Comparison of ENCODE assay signal across 21 cellular contexts in genomic region chr14:35016568-35016967, GRCh38. TPM values are rescaled to one million over a fixed set of nuclear protein-coding genes. Genes with fewer than 3 reads are reported as not detected.
DNase-seq lines count a peak whose midpoint lies in the region; ATAC-seq and TF ChIP-seq lines count a peak whose summit lies in the region.
"Had no signal": no experiment of that assay in that cellular context is flagged by ENCODE, and none has a peak within 500 bp of the region (broad histone marks: within the 10 kb centered on the region; RNA-seq: fewer than 3 reads in every experiment).

No MANE protein-coding gene starts in this region.

- no peak overlapping the region for H3K4me3 Mint-ChIP-seq in activated naive CD8-positive, alpha-beta T cell
- no peak overlapping the region for H3K4me3 Mint-ChIP-seq in activated naive CD8-positive, alpha-beta T cell treated with anti-CD3 and anti-CD28 coated beads for 36 hours
- no peak overlapping the region for H3K4me3 Mint-ChIP-seq in stimulated activated naive CD8-positive, alpha-beta T cell treated with anti-CD3 and anti-CD28 coated beads, Interleukin-15, Interleukin-2, amounts not matched to agents 100 ng/mL and 50 ng/mL, for 24 hours
- H3K4me3 Mint-ChIP-seq in central memory CD8-positive, alpha-beta T cell = no peak overlapping the region
- H3K4me3 Mint-ChIP-seq: CD14-positive monocyte; CD4-positive, alpha-beta T cell; GM23338; H9 had no signal

- H3K9me3 Mint-ChIP-seq in activated naive CD8-positive, alpha-beta T cell (ENCODE audit: low read depth) = no peaks in the 10 kb centered on the region
- H3K9me3 Mint-ChIP-seq in activated naive CD8-positive, alpha-beta T cell treated with anti-CD3 and anti-CD28 coated beads for 36 hours = no peaks in the 10 kb centered on the region
- no peaks in the 10 kb centered on the region for H3K9me3 Mint-ChIP-seq in stimulated activated naive CD8-positive, alpha-beta T cell treated with anti-CD3 and anti-CD28 coated beads, Interleukin-15, Interleukin-2, amounts not matched to agents 100 ng/mL and 50 ng/mL, for 24 hours
- H3K9me3 Mint-ChIP-seq in central memory CD8-positive, alpha-beta T cell = no peaks in the 10 kb centered on the region
- H3K9me3 Mint-ChIP-seq: CD4-positive, alpha-beta T cell; GM23338; H9 had no signal

- H3K4me1 Mint-ChIP-seq in activated naive CD8-positive, alpha-beta T cell (ENCODE audit: low read depth) = no peaks in the 10 kb centered on the region
- no peaks in the 10 kb centered on the region for H3K4me1 Mint-ChIP-seq in activated naive CD8-positive, alpha-beta T cell treated with anti-CD3 and anti-CD28 coated beads for 36 hours
- H3K4me1 Mint-ChIP-seq in stimulated activated naive CD8-positive, alpha-beta T cell treated with anti-CD3 and anti-CD28 coated beads, Interleukin-15, Interleukin-2, amounts not matched to agents 100 ng/mL and 50 ng/mL, for 24 hours (ENCODE audit: low read depth) = no peaks in the 10 kb centered on the region
- H3K4me1 Mint-ChIP-seq in central memory CD8-positive, alpha-beta T cell = no peaks in the 10 kb centered on the region
- H3K4me1 Mint-ChIP-seq: CD14-positive monocyte, GM23338, H9 had no signal

- ATAC-seq in stimulated activated naive CD8-positive, alpha-beta T cell treated with anti-CD3 and anti-CD28 coated beads, Interleukin-15, Interleukin-2, amounts not matched to agents 100 U/mL and 50 U/mL, for 24 hours = no peak
- ATAC-seq in central memory CD8-positive, alpha-beta T cell (replicated peaks; ENCODE audit: extremely low read depth, poor library complexity, severe bottlenecking) = no peak
- no peak for ATAC-seq in omental fat pad (ENCODE audit: low FRiP score)
- ATAC-seq: A549, GM23338, HCT116 had no signal

- TF ChIP-seq CTCF in omental fat pad (IDR thresholded peaks at IDR 0.05) = no peak

- no peak for DNase-seq in activated naive CD8-positive, alpha-beta T cell treated with anti-CD3 and anti-CD28 coated beads for 36 hours
- DNase-seq in stimulated activated naive CD8-positive, alpha-beta T cell treated with anti-CD3 and anti-CD28 coated beads, Interleukin-15, Interleukin-2, amounts not matched to agents 100 U/mL and 50 U/mL, for 24 hours = no peak
- no peak for DNase-seq in central memory CD8-positive, alpha-beta T cell (ENCODE audit: low spot score in 2 of 2)
- no peak for DNase-seq in omental fat pad (ENCODE audit: low spot score)
- DNase-seq: 8988T; ACHN; AML-193; BE2C; Calu3; CD4-positive, alpha-beta T cell; COR-L47; DMS53; DMS79 treated with DMSO at 0.1 percent for 48 hours; GF-D8; H9 had no signal

- H3K27ac Mint-ChIP-seq in activated naive CD8-positive, alpha-beta T cell = peak overlapping the region; percentile 47
- H3K27ac Mint-ChIP-seq in activated naive CD8-positive, alpha-beta T cell treated with anti-CD3 and anti-CD28 coated beads for 36 hours = no peak overlapping the region
- peak overlapping the region; percentile 2 for H3K27ac Mint-ChIP-seq in stimulated activated naive CD8-positive, alpha-beta T cell treated with anti-CD3 and anti-CD28 coated beads, Interleukin-15, Interleukin-2, amounts not matched to agents 100 ng/mL and 50 ng/mL, for 24 hours
- H3K27ac Mint-ChIP-seq in central memory CD8-positive, alpha-beta T cell (ENCODE audit: low read depth) = peak overlapping the region; percentile 0
- H3K27ac Mint-ChIP-seq: CD4-positive, alpha-beta T cell; GM23338; H9 had no signal

- no peaks in the 10 kb centered on the region for H3K27me3 Mint-ChIP-seq in activated naive CD8-positive, alpha-beta T cell
- no peaks in the 10 kb centered on the region for H3K27me3 Mint-ChIP-seq in activated naive CD8-positive, alpha-beta T cell treated with anti-CD3 and anti-CD28 coated beads for 36 hours
- H3K27me3 Mint-ChIP-seq in stimulated activated naive CD8-positive, alpha-beta T cell treated with anti-CD3 and anti-CD28 coated beads, Interleukin-15, Interleukin-2, amounts not matched to agents 100 ng/mL and 50 ng/mL, for 24 hours = no peaks in the 10 kb centered on the region
- no peaks in the 10 kb centered on the region for H3K27me3 Mint-ChIP-seq in central memory CD8-positive, alpha-beta T cell
- H3K27me3 Mint-ChIP-seq: CD4-positive, alpha-beta T cell had no signal

- H3K36me3 Mint-ChIP-seq in activated naive CD8-positive, alpha-beta T cell = peaks cover 13% of the 10 kb centered on the region
- peaks cover 20% of the 10 kb centered on the region for H3K36me3 Mint-ChIP-seq in activated naive CD8-positive, alpha-beta T cell treated with anti-CD3 and anti-CD28 coated beads for 36 hours
- H3K36me3 Mint-ChIP-seq in stimulated activated naive CD8-positive, alpha-beta T cell treated with anti-CD3 and anti-CD28 coated beads, Interleukin-15, Interleukin-2, amounts not matched to agents 100 ng/mL and 50 ng/mL, for 24 hours (ENCODE audit: low read depth) = peaks cover 80% of the 10 kb centered on the region
- H3K36me3 Mint-ChIP-seq in central memory CD8-positive, alpha-beta T cell (ENCODE audit: insufficient read depth) = peaks cover 68% of the 10 kb centered on the region

RNA-seq across cellular contexts. Expression of gene FAM177A1, which starts 29.5 kb away (rescaled TPM):
- 10 to 100 TPM; 33.1 to 35.9 TPM for total RNA-seq in activated naive CD8-positive, alpha-beta T cell treated with anti-CD3 and anti-CD28 coated beads for 36 hours
- 100 to 1,000 TPM in 1 of 4 donors, 10 to 100 TPM in 3; 35.7 to 123 (median 52.3) TPM for total RNA-seq in omental fat pad

RNA-seq across cellular contexts. Expression of gene SRP54, which starts 33.8 kb away (rescaled TPM):
- 10 to 100 TPM; 74.4 to 75.3 TPM for total RNA-seq in activated naive CD8-positive, alpha-beta T cell treated with anti-CD3 and anti-CD28 coated beads for 36 hours
- total RNA-seq in omental fat pad = 10 to 100 TPM; 41.0 to 64.0 (median 47.7) TPM
